ENCODE assay signal across 1 cellular context in genomic region chr20:12152996-12153395, GRCh38.
TF ChIP-seq lines count a peak whose summit lies in the region.

No MANE protein-coding gene starts in this region.

TF ChIP-seq in SK-N-SH, 30 proteins besides CTCF, POLR2A, EP300 and RAD21 (continued from another document):
- TF ChIP-seq ZBTB33 (IDR thresholded peaks at IDR 0.05; ENCODE audit: borderline replicate concordance, low read depth): no peak
- no peak for TF ChIP-seq RXRA (IDR thresholded peaks at IDR 0.05; ENCODE audit: borderline replicate concordance, low read depth)
- TF ChIP-seq FOXJ3 (CRISPR knock-in tag; IDR thresholded peaks at IDR 0.05): no peak
- TF ChIP-seq ELF1 (IDR thresholded peaks at IDR 0.05): no peak
- TF ChIP-seq MAX (IDR thresholded peaks at IDR 0.05; ENCODE audit: low read depth): no peak
- no peak for TF ChIP-seq JUND (IDR thresholded peaks at IDR 0.05)
- TF ChIP-seq MEF2A (IDR thresholded peaks at IDR 0.05; ENCODE audit: borderline replicate concordance, low read depth): no peak
- no peak for TF ChIP-seq SMC3 (IDR thresholded peaks at IDR 0.05; ENCODE audit: low read depth, low read length)
- TF ChIP-seq GATA2 (CRISPR knock-in tag; IDR thresholded peaks at IDR 0.05): no peak
